Comparison of ENCODE assay signal across 27 cellular contexts in the genomic region with DNA sequence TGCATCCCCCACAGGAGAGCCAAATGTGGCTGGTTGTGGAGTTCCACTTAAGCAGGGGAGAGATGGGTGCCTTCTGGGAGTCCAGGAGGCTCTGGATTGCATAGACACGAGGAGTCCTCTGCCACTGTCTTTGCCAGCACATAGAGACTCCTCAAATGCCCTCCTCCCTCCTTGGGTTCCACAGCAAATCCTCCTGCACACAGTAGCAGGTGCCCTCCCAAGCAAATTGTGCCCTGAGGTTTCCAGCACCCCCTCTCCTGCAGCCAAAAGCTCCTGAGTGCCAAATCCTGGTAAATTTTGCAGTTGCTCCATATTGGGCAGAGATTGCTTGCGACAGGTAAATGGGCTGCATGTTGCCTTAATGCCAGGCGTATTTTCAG. TPM values are rescaled to one million over a fixed set of nuclear protein-coding genes. Genes with fewer than 3 reads are reported as not detected.
DNase-seq lines count a peak whose midpoint lies in the region; ATAC-seq, FAIRE-seq and TF ChIP-seq lines count a peak whose summit lies in the region.
"Had no signal": no experiment of that assay in that cellular context is flagged by ENCODE, and none has a peak within 500 bp of the region (broad histone marks: within the 10 kb centered on the region; RNA-seq: fewer than 3 reads in every experiment).

No MANE protein-coding gene starts in this region.

- ATAC-seq in SK-N-SH treated with all-trans-retinoic acid at 6 μM for 48 hours (no peak), HG03354 (IDR thresholded peaks at IDR 0.05; ENCODE audit: poor library complexity, severe bottlenecking, unreplicated experiment) (no peak), HG02610 (IDR thresholded peaks at IDR 0.05; ENCODE audit: unreplicated experiment) (no peak)

- H3K27me3 ChIP-seq in SK-N-SH (ENCODE audit: insufficient read depth) (peaks cover 100% of the 10 kb centered on the region), bronchial epithelial cell (ENCODE audit: control insufficient read depth, insufficient read depth, low read length) (peaks cover 94% of the 10 kb centered on the region), mesendoderm (ENCODE audit: insufficient read depth, low read length, poor library complexity) (peaks cover 21% of the 10 kb centered on the region)

- no peak overlapping the region for H4K8ac ChIP-seq in mesendoderm (ENCODE audit: low read depth, low read length)

- H3K27ac ChIP-seq in SK-N-SH (ENCODE audit: low read depth in 2 of 2, low read length in 1 of 2) (no peak overlapping the region), mesendoderm (ENCODE audit: low read depth, low read length) (no peak overlapping the region)
- H3K27ac ChIP-seq: 22Rv1, HL-60 had no signal

- H3K36me3 ChIP-seq in SK-N-SH (replicated peaks in 1 of 2; ENCODE audit: control insufficient read depth in 1 of 2, insufficient read depth in 2 of 2, low read length in 1 of 2) = no peaks in the 10 kb centered on the region
- no peaks in the 10 kb centered on the region for H3K36me3 ChIP-seq in bronchial epithelial cell (ENCODE audit: control insufficient read depth, insufficient read depth, low read length)
- H3K36me3 ChIP-seq in mesendoderm (ENCODE audit: control insufficient read depth, insufficient read depth, low read length) = no peaks in the 10 kb centered on the region
- H3K36me3 ChIP-seq: BE2C had no signal

- no peak overlapping the region for H2BK5ac ChIP-seq in mesendoderm (ENCODE audit: low read length)

- no peak for TF ChIP-seq CTCF in SK-N-SH (IDR thresholded peaks at IDR 0.05)
- no peak for TF ChIP-seq CTCF in bronchial epithelial cell (IDR thresholded peaks at IDR 0.05; ENCODE audit: insufficient read depth, low read length, severe bottlenecking)

- H3F3A ChIP-seq in SK-N-SH (replicated peaks; ENCODE audit: insufficient read depth) = peaks cover 3% of the 10 kb centered on the region

- H4K5ac ChIP-seq in mesendoderm (ENCODE audit: low read length) = no peak overlapping the region

- intact Hi-C loops in cardiac septum (cut with DNase I) = no loop called here

- H3K56ac ChIP-seq in mesendoderm (ENCODE audit: low read length) = peak overlapping the region; percentile 43

- TF ChIP-seq RAD21 in SK-N-SH (IDR thresholded peaks at IDR 0.05; ENCODE audit: low read length) = no peak

- no peak overlapping the region for H2BK15ac ChIP-seq in mesendoderm (replicated peaks; ENCODE audit: low read depth)

- no peaks in the 10 kb centered on the region for H3K9me2 ChIP-seq in SK-N-SH

- no peak overlapping the region for H2BK120ac ChIP-seq in mesendoderm (ENCODE audit: low read depth, low read length)

- H3K4me3 ChIP-seq in SK-N-SH (ENCODE audit: low read depth in 2 of 2, low read length in 1 of 2) (no peak overlapping the region), bronchial epithelial cell (ENCODE audit: low read depth, low read length) (no peak overlapping the region), mesendoderm (ENCODE audit: low read length) (no peak overlapping the region)

- peak; percentile 10 for DNase-seq in SK-N-SH
- peak; percentile 6 for DNase-seq in HuH-7.5 (ENCODE audit: low spot score)
- DNase-seq in bronchial epithelial cell (ENCODE audit: low read depth) = no peak
- no peak for DNase-seq in mesendoderm
- no peak for DNase-seq in cardiac septum (ENCODE audit: low spot score)
- DNase-seq: BE2C, Calu3, DMS79 treated with DMSO at 0.1 percent for 48 hours, GF-D8, Karpas-422, NCI-H1105 treated with DMSO at 0.1 percent for 48 hours, NCI-H146, NCI-H1930, NCI-H2107, NCI-H446, NCI-H526, NCI-H82, Right ventricle myocardium superior, RPMI8226 had no signal

- WGBS in SK-N-SH (ENCODE audit: low lambda C conversion rate) = 12% methylated on average over 3 of the region's 3 CpGs
- WGBS in mesendoderm (ENCODE audit: extremely low coverage, insufficient coverage, low lambda C conversion rate) = no CpG with 5 or more reads among the region's 3 CpGs

- H3K4me2 ChIP-seq in SK-N-SH = no peak overlapping the region
- H3K4me2 ChIP-seq in mesendoderm (ENCODE audit: low read length) = no peak overlapping the region

- H3K4ac ChIP-seq in mesendoderm (ENCODE audit: low read depth, low read length) = no peak overlapping the region

- CTCF ChIA-PET in SK-N-SH (lab: Yijun Ruan, JAX) = no interaction called here

- no peak overlapping the region for H3K18ac ChIP-seq in mesendoderm (ENCODE audit: low read length)

- peak; percentile 58 for FAIRE-seq in bronchial epithelial cell (lab: Jason Lieb, UNC)
- FAIRE-seq: GM12891, H54 had no signal

- no peaks in the 10 kb centered on the region; the same call in 1 of the 2 replicates for H4K20me1 ChIP-seq in SK-N-SH (ENCODE audit: insufficient read depth)

- no peak overlapping the region for H2AFZ ChIP-seq in SK-N-SH (ENCODE audit: low read depth)

- no peak overlapping the region for H3K23ac ChIP-seq in mesendoderm (ENCODE audit: low read length)

- no peak for TF ChIP-seq EP300 in SK-N-SH (IDR thresholded peaks at IDR 0.05; ENCODE audit: borderline replicate concordance in 1 of 2, low read depth in 1 of 2, low read length in 1 of 2)

- peaks cover 9% of the 10 kb centered on the region for H3K79me1 ChIP-seq in mesendoderm (ENCODE audit: low read length)

- POLR2A ChIA-PET in SK-N-SH (lab: Yijun Ruan, JAX) = no interaction called here

- H3K4me1 ChIP-seq in SK-N-SH (ENCODE audit: control insufficient read depth in 1 of 2, insufficient read depth in 2 of 2, low read depth in 1 of 2, low read length in 1 of 2) (no peaks in the 10 kb centered on the region; a peak in 1 of 4 replicates), mesendoderm (ENCODE audit: control insufficient read depth, low read depth, low read length) (peaks cover 17% of the 10 kb centered on the region)
- H3K4me1 ChIP-seq: BE2C had no signal

- no peaks in the 10 kb centered on the region for H3K9me3 ChIP-seq in SK-N-SH
- H3K9me3 ChIP-seq: BE2C had no signal

- peak overlapping the region; percentile 68 for H2AK5ac ChIP-seq in mesendoderm (ENCODE audit: low read length)

- H3K79me2 ChIP-seq in SK-N-SH (ENCODE audit: insufficient read depth) (no peaks in the 10 kb centered on the region), mesendoderm (ENCODE audit: control insufficient read depth, insufficient read depth, low read length) (peaks cover 21% of the 10 kb centered on the region)

- H3K9ac ChIP-seq in SK-N-SH = no peak overlapping the region
- H3K9ac ChIP-seq in mesendoderm (ENCODE audit: low read length) = no peak overlapping the region

TF ChIP-seq in SK-N-SH, 30 proteins besides CTCF, POLR2A, EP300 and RAD21 (continues in another document):
- TF ChIP-seq CHD2 (IDR thresholded peaks at IDR 0.05; ENCODE audit: low read length, partially characterized antibody) (no peak), YY1 (IDR thresholded peaks at IDR 0.05; ENCODE audit: low read depth) (no peak), FOSL2 (IDR thresholded peaks at IDR 0.05; ENCODE audit: borderline replicate concordance, low read depth) (no peak), NFIC (IDR thresholded peaks at IDR 0.05; ENCODE audit: borderline replicate concordance) (no peak)
- TF ChIP-seq, protein P1, sequence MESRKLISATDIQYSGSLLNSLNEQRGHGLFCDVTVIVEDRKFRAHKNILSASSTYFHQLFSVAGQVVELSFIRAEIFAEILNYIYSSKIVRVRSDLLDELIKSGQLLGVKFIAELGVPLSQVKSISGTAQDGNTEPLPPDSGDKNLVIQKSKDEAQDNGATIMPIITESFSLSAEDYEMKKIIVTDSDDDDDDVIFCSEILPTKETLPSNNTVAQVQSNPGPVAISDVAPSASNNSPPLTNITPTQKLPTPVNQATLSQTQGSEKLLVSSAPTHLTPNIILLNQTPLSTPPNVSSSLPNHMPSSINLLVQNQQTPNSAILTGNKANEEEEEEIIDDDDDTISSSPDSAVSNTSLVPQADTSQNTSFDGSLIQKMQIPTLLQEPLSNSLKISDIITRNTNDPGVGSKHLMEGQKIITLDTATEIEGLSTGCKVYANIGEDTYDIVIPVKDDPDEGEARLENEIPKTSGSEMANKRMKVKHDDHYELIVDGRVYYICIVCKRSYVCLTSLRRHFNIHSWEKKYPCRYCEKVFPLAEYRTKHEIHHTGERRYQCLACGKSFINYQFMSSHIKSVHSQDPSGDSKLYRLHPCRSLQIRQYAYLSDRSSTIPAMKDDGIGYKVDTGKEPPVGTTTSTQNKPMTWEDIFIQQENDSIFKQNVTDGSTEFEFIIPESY (IDR thresholded peaks at IDR 0.05; ENCODE audit: borderline replicate concordance, low read depth) = no peak

TF ChIP-seq in SK-N-SH treated with all-trans-retinoic acid at 6 μM for 48 hours, 23 proteins besides CTCF, POLR2A, EP300 and RAD21 (continues in another document):
- TF ChIP-seq ZNF565 (CRISPR knock-in tag; conservative IDR thresholded peaks at IDR 0.05; ENCODE audit: low read depth) (no peak), ZC3H10 (CRISPR knock-in tag; IDR thresholded peaks at IDR 0.05) (no peak), BACH2 (CRISPR knock-in tag; IDR thresholded peaks at IDR 0.05; ENCODE audit: borderline replicate concordance) (no peak), GLIS3 (CRISPR knock-in tag; IDR thresholded peaks at IDR 0.05) (no peak), CSDC2 (CRISPR knock-in tag; IDR thresholded peaks at IDR 0.05) (no peak)
- TF ChIP-seq, protein P2, sequence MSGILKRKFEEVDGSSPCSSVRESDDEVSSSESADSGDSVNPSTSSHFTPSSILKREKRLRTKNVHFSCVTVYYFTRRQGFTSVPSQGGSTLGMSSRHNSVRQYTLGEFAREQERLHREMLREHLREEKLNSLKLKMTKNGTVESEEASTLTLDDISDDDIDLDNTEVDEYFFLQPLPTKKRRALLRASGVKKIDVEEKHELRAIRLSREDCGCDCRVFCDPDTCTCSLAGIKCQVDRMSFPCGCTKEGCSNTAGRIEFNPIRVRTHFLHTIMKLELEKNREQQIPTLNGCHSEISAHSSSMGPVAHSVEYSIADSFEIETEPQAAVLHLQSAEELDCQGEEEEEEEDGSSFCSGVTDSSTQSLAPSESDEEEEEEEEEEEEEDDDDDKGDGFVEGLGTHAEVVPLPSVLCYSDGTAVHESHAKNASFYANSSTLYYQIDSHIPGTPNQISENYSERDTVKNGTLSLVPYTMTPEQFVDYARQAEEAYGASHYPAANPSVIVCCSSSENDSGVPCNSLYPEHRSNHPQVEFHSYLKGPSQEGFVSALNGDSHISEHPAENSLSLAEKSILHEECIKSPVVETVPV (CRISPR knock-in tag; IDR thresholded peaks at IDR 0.05) = no peak

RNA-seq across cellular contexts. Expression of a gene that starts 5.8 kb away (rescaled TPM):
- polyA plus RNA-seq in SK-N-SH (2012; rRNA removed) = not detected in 2 replicates
- not detected in 2 replicates for polyA plus RNA-seq in SK-N-SH (2012; cell fraction: cytosol; rRNA removed)
- 0.01 TPM in 1 of 2 replicates, not detected in the other for polyA plus RNA-seq in SK-N-SH (2012; cell fraction: nucleus; rRNA removed)
- total RNA-seq in bronchial epithelial cell (not detected in 2 replicates), cardiac septum (not detected)
- 32.8 TPM for polyA plus RNA-seq in mesendoderm (2013, experiment 1 of 2)
- 29.6 TPM for polyA plus RNA-seq in mesendoderm (2013, experiment 2 of 2)
- total RNA-seq: Calu3, Right ventricle myocardium superior, SK-MEL-5 had no signal

RNA-seq across cellular contexts. Expression of a gene that starts 48.5 kb away (rescaled TPM):
- polyA plus RNA-seq in SK-N-SH (2012; rRNA removed) = not detected in 2 replicates
- polyA plus RNA-seq in SK-N-SH (2012; cell fraction: cytosol; rRNA removed) = not detected in 2 replicates
- not detected in 2 replicates for polyA plus RNA-seq in SK-N-SH (2012; cell fraction: nucleus; rRNA removed)
- total RNA-seq in bronchial epithelial cell (under 0.01 TPM in 1 of 2 replicates, not detected in the other), cardiac septum (not detected)
- polyA plus RNA-seq in mesendoderm (2013, experiment 1 of 2) = 0.04 TPM
- 0.06 TPM for polyA plus RNA-seq in mesendoderm (2013, experiment 2 of 2)
- total RNA-seq: Right ventricle myocardium superior had no signal

Comparison
In these comparisons a context has a peak if more than half of its experiments do, and no peak if none do; other contexts are left out.
1. DNase-seq: peak in SK-N-SH (single experiment) and HuH-7.5 (single experiment); none in bronchial epithelial cell (single experiment), mesendoderm (single experiment) and cardiac septum (single experiment).